ENCODE assay signal across 4 cellular contexts in the genomic region with DNA sequence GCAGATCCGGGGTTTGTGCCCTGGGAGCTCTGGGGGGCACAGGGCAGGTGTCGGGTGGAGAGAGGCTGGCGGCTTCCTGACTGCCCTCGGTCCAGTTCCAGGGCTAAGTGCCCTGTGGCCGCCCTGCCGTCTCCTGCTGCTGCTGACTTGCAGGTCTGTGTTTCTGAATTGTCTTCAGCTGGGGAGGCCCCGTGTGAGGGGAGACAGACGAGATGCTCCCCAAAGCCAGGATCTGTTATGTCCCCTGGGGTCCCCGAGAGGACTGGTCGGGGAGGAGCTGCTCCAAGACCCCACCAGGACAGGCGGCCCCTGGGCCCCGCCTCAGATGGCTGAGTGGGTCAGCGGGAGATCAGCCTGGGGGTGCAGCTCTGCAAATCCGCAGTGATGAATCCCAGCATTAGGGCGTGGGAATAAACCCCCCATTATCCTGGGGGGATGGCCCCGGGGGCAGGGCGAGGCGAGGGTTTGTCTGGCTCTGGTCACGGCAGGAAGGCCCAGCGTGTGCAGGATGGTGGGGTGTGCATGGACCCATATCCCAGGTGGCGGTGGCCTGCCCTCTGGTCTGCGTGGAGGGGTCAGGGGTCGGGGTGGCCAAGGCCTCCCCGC. TPM values are rescaled to one million over a fixed set of nuclear protein-coding genes. Genes with fewer than 3 reads are reported as not detected.
"Had no signal": no experiment of that assay in that cellular context is flagged by ENCODE, and none has a peak within 500 bp of the region (broad histone marks: within the 10 kb centered on the region; RNA-seq: fewer than 3 reads in every experiment).

No MANE protein-coding gene starts in this region.

- H3K4me3 ChIP-seq: GM12878 had no signal

- DNase-seq: GDM1, GF-D8 had no signal

RNA-seq across cellular contexts. Expression of a gene that starts 45.3 kb away (rescaled TPM):
- total RNA-seq: G401, GM12878 had no signal
